ENCODE assay signal across 20 cellular contexts in the genomic region with DNA sequence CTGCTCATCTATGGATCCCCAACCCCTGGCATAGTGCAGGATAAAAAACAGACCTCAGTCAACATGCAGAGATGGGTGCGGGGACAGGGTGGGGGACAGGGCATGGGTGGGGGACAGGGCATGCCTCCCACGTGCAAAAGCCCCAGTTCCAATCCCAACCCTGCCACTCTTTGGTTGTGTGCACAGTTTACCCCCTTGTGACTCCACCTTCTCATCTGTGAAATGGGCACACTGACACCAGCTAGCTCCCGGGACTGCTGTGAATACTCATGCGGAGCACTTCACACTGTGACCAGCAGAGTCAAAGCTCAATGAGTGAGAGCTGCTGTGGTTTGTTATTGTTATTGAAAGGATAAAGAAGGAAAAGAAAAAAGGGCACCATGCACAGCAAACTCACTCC.
"Had no signal": no experiment of that assay in that cellular context is flagged by ENCODE, and none has a peak within 500 bp of the region (broad histone marks: within the 10 kb centered on the region; RNA-seq: fewer than 3 reads in every experiment).

No MANE protein-coding gene starts in this region.

- H3K9me3 Mint-ChIP-seq: activated T-helper 17 cell treated with anti-CD3 and anti-CD28 coated beads, Interleukin-2, amount 50 U/mL, for 72 hours; memory B cell had no signal

- H3K9me3 ChIP-seq: body of pancreas, sigmoid colon, thyroid gland had no signal

- DNase-seq: activated CD4-positive, alpha-beta T cell treated with anti-CD3 and anti-CD28 coated beads, Interleukin-2, amount 50 U/mL, for 4 hours; activated naive CD4-positive, alpha-beta T cell treated with Interleukin-2 at 50 U/mL for 16 hours; anterior cingulate cortex; body of pancreas; cortex of kidney; heart left ventricle; left colon; nucleus accumbens; sigmoid colon; stimulated activated CD4-positive, alpha-beta T cell treated with anti-CD3 and anti-CD28 coated beads, Interleukin-4, amount 100 ng/mL, for 24 hours; stimulated activated naive CD4-positive, alpha-beta T cell treated with Interleukin-2 at 50 U/mL for 16 hours; substantia nigra; T-helper 17 cell; thyroid gland had no signal

- H3K4me3 ChIP-seq: body of pancreas, cardiac muscle cell, heart left ventricle, sigmoid colon, SJSA1, thyroid gland had no signal

- H3K36me3 ChIP-seq: sigmoid colon, SJSA1, thyroid gland had no signal

- H3K27me3 ChIP-seq: body of pancreas, cardiac muscle cell, heart left ventricle, sigmoid colon, thyroid gland had no signal

- H3K27me3 Mint-ChIP-seq: activated T-helper 17 cell treated with anti-CD3 and anti-CD28 coated beads, Interleukin-2, amount 50 U/mL, for 72 hours; memory B cell; T-helper 17 cell had no signal

- H3K4me3 Mint-ChIP-seq: activated T-helper 17 cell treated with anti-CD3 and anti-CD28 coated beads, Interleukin-2, amount 50 U/mL, for 72 hours; memory B cell; T-helper 17 cell had no signal

- H3K27ac ChIP-seq: body of pancreas, cardiac muscle cell, epithelial cell of prostate, heart left ventricle, sigmoid colon, SJSA1, thyroid gland had no signal

- ATAC-seq: activated T-helper 17 cell treated with anti-CD3 and anti-CD28 coated beads, Interleukin-2, amount 50 U/mL, for 72 hours; body of pancreas; left colon; T-helper 17 cell had no signal

- FAIRE-seq: keratinocyte had no signal

- H3K4me1 ChIP-seq: body of pancreas, heart left ventricle, SJSA1 had no signal

- H3K27ac Mint-ChIP-seq: activated T-helper 17 cell treated with anti-CD3 and anti-CD28 coated beads, Interleukin-2, amount 50 U/mL, for 72 hours; memory B cell; T-helper 17 cell had no signal
